Comparison of ENCODE assay signal across 24 cellular contexts in the genomic region with DNA sequence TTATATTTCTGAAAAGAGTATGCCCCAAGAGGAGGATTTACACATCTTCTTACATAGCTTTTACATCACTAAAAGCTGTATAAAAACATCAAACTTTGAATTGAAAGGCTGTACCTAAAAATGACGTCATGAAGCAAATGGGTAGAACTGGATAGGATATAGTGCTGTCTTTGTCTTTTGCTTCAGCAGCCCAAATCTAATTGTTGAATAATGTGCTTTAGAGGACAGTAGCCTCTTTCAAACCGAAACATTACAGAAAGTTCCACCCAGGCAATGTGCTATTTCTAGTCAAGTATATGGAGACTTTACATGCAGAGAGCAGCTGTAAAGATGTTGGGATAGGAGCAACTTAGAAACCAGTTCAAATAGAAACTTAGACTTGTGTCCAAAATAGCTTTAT. TPM values are rescaled to one million over a fixed set of nuclear protein-coding genes. Genes with fewer than 3 reads are reported as not detected.
"Had no signal": no experiment of that assay in that cellular context is flagged by ENCODE, and none has a peak within 500 bp of the region (broad histone marks: within the 10 kb centered on the region; RNA-seq: fewer than 3 reads in every experiment).

No MANE protein-coding gene starts in this region.

- H3K4me3 Mint-ChIP-seq: activated CD8-positive, alpha-beta T cell treated with anti-CD3 and anti-CD28 coated beads, Interleukin-2, amount 10 ng/mL, durations not matched to agents 7 days and 5 days; activated naive CD4-positive, alpha-beta T cell treated with anti-CD3 and anti-CD28 coated beads, Interleukin-2, amount 50 U/mL, for 24 hours; activated T-helper 1 cell treated with anti-CD3 and anti-CD28 coated beads, Interleukin-12 subunit alpha, Interleukin-12 subunit beta, Interleukin-2, Interleukin-4 antibody, amounts not matched to agents 30 ng/mL and 10 ng/mL and 1 ng/mL, durations not matched to agents 14 hours and 24 hours and 36 hours; dendritic cell treated with granulocyte-macrophage colony-stimulating factor and Interleukin-4, amounts not matched to agents 40 ng/mL and 50 ng/mL, for 4 days; memory B cell; T-cell had no signal

- H3K4me3 ChIP-seq: gastroesophageal sphincter, heart left ventricle, mucosa of descending colon, tibial artery had no signal

- H3K9me3 Mint-ChIP-seq: activated naive CD4-positive, alpha-beta T cell treated with anti-CD3 and anti-CD28 coated beads, Interleukin-2, amount 50 U/mL, for 24 hours; dendritic cell treated with granulocyte-macrophage colony-stimulating factor and Interleukin-4, amounts not matched to agents 40 ng/mL and 50 ng/mL, for 4 days; T-cell had no signal

- H3K36me3 ChIP-seq: brain microvascular endothelial cell, gastroesophageal sphincter, heart left ventricle, tibial artery, WERI-Rb-1 had no signal

- H3K9me3 ChIP-seq: mucosa of descending colon, tibial artery had no signal

- H3K36me3 Mint-ChIP-seq: memory B cell, T-cell had no signal

- H3K27ac Mint-ChIP-seq: activated CD8-positive, alpha-beta T cell treated with anti-CD3 and anti-CD28 coated beads, Interleukin-2, amount 10 ng/mL, durations not matched to agents 7 days and 5 days; activated naive CD4-positive, alpha-beta T cell treated with anti-CD3 and anti-CD28 coated beads, Interleukin-2, amount 50 U/mL, for 24 hours; activated T-helper 1 cell treated with anti-CD3 and anti-CD28 coated beads, Interleukin-12 subunit alpha, Interleukin-12 subunit beta, Interleukin-2, Interleukin-4 antibody, amounts not matched to agents 30 ng/mL and 10 ng/mL and 1 ng/mL, durations not matched to agents 14 hours and 24 hours and 36 hours; dendritic cell treated with granulocyte-macrophage colony-stimulating factor and Interleukin-4, amounts not matched to agents 40 ng/mL and 50 ng/mL, for 4 days; memory B cell; T-cell had no signal

- H3K27ac ChIP-seq: brain microvascular endothelial cell, gastroesophageal sphincter, heart left ventricle, tibial artery, WERI-Rb-1 had no signal

- H3K4me1 Mint-ChIP-seq: memory B cell had no signal

- FAIRE-seq: TTC549 had no signal

- H3K4me1 ChIP-seq: gastroesophageal sphincter, heart left ventricle, tibial artery had no signal

- DNase-seq: activated CD4-positive, alpha-beta T cell treated with anti-CD3 and anti-CD28 coated beads for 1 hour; activated CD4-positive, alpha-beta T cell treated with anti-CD3 and anti-CD28 coated beads, Interleukin-2, amount 50 U/mL, for 1 hour; activated CD8-positive, alpha-beta T cell treated with anti-CD3 and anti-CD28 coated beads, Interleukin-2, amount 10 ng/mL, durations not matched to agents 7 days and 5 days; activated gamma-delta T cell; aorta; brain microvascular endothelial cell; effector CD8-positive, alpha-beta T cell; heart left ventricle; islet precursor cell; left cardiac atrium; mucosa of descending colon; retina; stimulated activated CD4-positive, alpha-beta T cell treated with anti-CD3 and anti-CD28 coated beads, Interleukin-4, amount 100 ng/mL, for 4 hours; stimulated activated naive CD8-positive, alpha-beta T cell treated with anti-CD3 and anti-CD28 coated beads, Interleukin-15, Interleukin-2, amounts not matched to agents 100 U/mL and 50 U/mL, for 24 hours; T-cell; tibial artery; WERI-Rb-1 had no signal

- ATAC-seq: activated CD8-positive, alpha-beta T cell treated with anti-CD3 and anti-CD28 coated beads, Interleukin-2, amount 10 ng/mL, durations not matched to agents 7 days and 5 days; esophagus mucosa; gastroesophageal sphincter; heart left ventricle; left cardiac atrium; mucosa of descending colon; stimulated activated naive CD8-positive, alpha-beta T cell treated with anti-CD3 and anti-CD28 coated beads, Interleukin-15, Interleukin-2, amounts not matched to agents 100 U/mL and 50 U/mL, for 24 hours; T-cell had no signal

- H3K27me3 ChIP-seq: brain microvascular endothelial cell, gastroesophageal sphincter, tibial artery had no signal

- H3K27me3 Mint-ChIP-seq: activated naive CD4-positive, alpha-beta T cell treated with anti-CD3 and anti-CD28 coated beads, Interleukin-2, amount 50 U/mL, for 24 hours had no signal

RNA-seq across cellular contexts. Expression of a gene that starts 51.9 kb away (rescaled TPM):
- total RNA-seq: activated T-helper 1 cell treated with anti-CD3 and anti-CD28 coated beads, Interleukin-12 subunit alpha, Interleukin-12 subunit beta, Interleukin-2, Interleukin-4 antibody, amounts not matched to agents 30 ng/mL and 10 ng/mL and 1 ng/mL, durations not matched to agents 14 hours and 24 hours and 36 hours had no signal
